ENCODE assay signal across 24 cellular contexts in the genomic region with DNA sequence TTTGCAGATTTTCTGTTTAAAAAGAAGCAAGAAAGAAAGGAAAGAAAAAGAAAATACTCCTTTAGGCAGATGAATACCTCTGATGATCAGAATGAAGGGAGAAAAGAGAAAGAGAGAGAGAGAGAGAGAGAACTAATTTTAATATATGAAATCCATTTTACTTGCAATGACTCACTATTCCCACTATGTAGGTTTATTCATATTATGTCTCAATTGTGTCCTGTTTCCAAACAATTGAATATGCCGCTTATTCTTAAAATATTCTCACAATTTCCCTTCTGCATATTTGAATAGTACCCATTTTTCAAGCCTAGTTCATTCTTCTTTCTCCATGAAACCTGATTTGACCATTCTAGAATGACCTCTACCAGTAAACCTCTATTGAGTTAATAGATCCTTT. TPM values are rescaled to one million over a fixed set of nuclear protein-coding genes. Genes with fewer than 3 reads are reported as not detected.
DNase-seq lines count a peak whose midpoint lies in the region; ATAC-seq and TF ChIP-seq lines count a peak whose summit lies in the region.
"Had no signal": no experiment of that assay in that cellular context is flagged by ENCODE, and none has a peak within 500 bp of the region (broad histone marks: within the 10 kb centered on the region; RNA-seq: fewer than 3 reads in every experiment).

No MANE protein-coding gene starts in this region.

- WGBS in SK-N-SH (ENCODE audit: low lambda C conversion rate) = 58% methylated on average over 1 of the region's 1 CpG

- no peak overlapping the region for H3K9ac ChIP-seq in SK-N-SH

- POLR2A ChIA-PET in SK-N-SH (lab: Yijun Ruan, JAX) = no interaction called here

- H3K27me3 ChIP-seq in SK-N-SH (ENCODE audit: insufficient read depth) (no peaks in the 10 kb centered on the region), ascending aorta (no peaks in the 10 kb centered on the region), thoracic aorta (replicated peaks; ENCODE audit: insufficient read depth) (no peaks in the 10 kb centered on the region)

- H3F3A ChIP-seq in SK-N-SH (replicated peaks; ENCODE audit: insufficient read depth) = peaks cover 5% of the 10 kb centered on the region

- H3K79me2 ChIP-seq in SK-N-SH (ENCODE audit: insufficient read depth) = no peaks in the 10 kb centered on the region

- peak overlapping the region; percentile 31; the same call in 1 of the 2 replicates for H3K4me2 ChIP-seq in SK-N-SH

- intact Hi-C loops in ascending aorta (cut with DNase I) = no loop called here

- peak overlapping the region in 1 of 2 experiments; percentile 66; a peak in 2 of 4 replicates for H3K27ac ChIP-seq in SK-N-SH (ENCODE audit: low read depth in 2 of 2, low read length in 1 of 2)
- H3K27ac ChIP-seq in ascending aorta = peak overlapping the region; percentile 64 to 67
- H3K27ac ChIP-seq in thoracic aorta = peak overlapping the region; percentile 65 to 67
- H3K27ac ChIP-seq: 22Rv1 had no signal

- H4K20me1 ChIP-seq in SK-N-SH (ENCODE audit: insufficient read depth) = no peaks in the 10 kb centered on the region

- no peaks in the 10 kb centered on the region for H3K9me2 ChIP-seq in SK-N-SH

- no peak for ATAC-seq in SK-N-SH treated with all-trans-retinoic acid at 6 μM for 48 hours
- no peak for ATAC-seq in thoracic aorta (ENCODE audit: insufficient number of reproducible peaks, low FRiP score, low read depth)
- ATAC-seq in GM21528 (IDR thresholded peaks at IDR 0.05; ENCODE audit: low FRiP score, unreplicated experiment) = no peak
- no peak for ATAC-seq in GM19328 (IDR thresholded peaks at IDR 0.05; ENCODE audit: unreplicated experiment)
- ATAC-seq: activated CD8-positive, alpha-beta memory T cell treated with anti-CD3 and anti-CD28 coated beads, Interleukin-2, amount 10 ng/mL, durations not matched to agents 7 days and 5 days; activated T-cell treated with anti-CD3 and anti-CD28 coated beads, Interleukin-2, amount 50 U/mL, for 72 hours; HepG2; WTC11 had no signal

- TF ChIP-seq RAD21 in SK-N-SH (IDR thresholded peaks at IDR 0.05; ENCODE audit: low read length) = no peak

- CTCF ChIA-PET in SK-N-SH (lab: Yijun Ruan, JAX) = no interaction called here

- DNase-seq in SK-N-SH (no peak), ascending aorta (ENCODE audit: low spot score in 2 of 2) (no peak), fibroblast of peridontal ligament (ENCODE audit: extremely low read depth) (peak; percentile 33), thoracic aorta (ENCODE audit: low spot score) (no peak), GF-D8 (lab: John Stamatoyannopoulos, UW) (no peak)
- DNase-seq: activated CD8-positive, alpha-beta memory T cell treated with anti-CD3 and anti-CD28 coated beads, Interleukin-2, amount 10 ng/mL, durations not matched to agents 7 days and 5 days; activated naive CD4-positive, alpha-beta T cell treated with Interleukin-2 at 50 U/mL for 16 hours; activated T-cell treated with anti-CD3 and anti-CD28 coated beads, Interleukin-2, amount 50 U/mL, for 72 hours; CD4-positive, alpha-beta T cell; left colon; NCI-H1105; NCI-H2029; NCI-H526 treated with DMSO at 0.1 percent for 48 hours; stimulated activated CD4-positive, alpha-beta T cell treated with anti-CD3 and anti-CD28 coated beads, Interleukin-15, amount 100 ng/mL, for 24 hours; stimulated activated naive B cell treated with anti-CD40 and anti-IgM and Interleukin-4, amounts not matched to agents 10 μg/mL and 1 μg/mL and 100 μg/mL, for 72 hours had no signal

- H3K4me3 ChIP-seq in SK-N-SH (ENCODE audit: low read depth in 2 of 2, low read length in 1 of 2) = no peak overlapping the region
- H3K4me3 ChIP-seq in ascending aorta = no peak overlapping the region
- peak overlapping the region; percentile 20 for H3K4me3 ChIP-seq in thoracic aorta

- H3K36me3 ChIP-seq in SK-N-SH (replicated peaks in 1 of 2; ENCODE audit: control insufficient read depth in 1 of 2, insufficient read depth in 2 of 2, low read length in 1 of 2) (no peaks in the 10 kb centered on the region), ascending aorta (no peaks in the 10 kb centered on the region), thoracic aorta (no peaks in the 10 kb centered on the region)

- H2AFZ ChIP-seq in SK-N-SH (ENCODE audit: low read depth) = peak overlapping the region; percentile 80

- H3K9me3 ChIP-seq in SK-N-SH = no peaks in the 10 kb centered on the region
- H3K9me3 ChIP-seq in ascending aorta = no peaks in the 10 kb centered on the region
- H3K9me3 ChIP-seq in thoracic aorta = no peaks in the 10 kb centered on the region

- TF ChIP-seq EP300 in SK-N-SH (IDR thresholded peaks at IDR 0.05; ENCODE audit: borderline replicate concordance in 1 of 2, low read depth in 1 of 2, low read length in 1 of 2) = no peak

- H3K4me1 ChIP-seq in SK-N-SH (ENCODE audit: control insufficient read depth in 1 of 2, insufficient read depth in 2 of 2, low read depth in 1 of 2, low read length in 1 of 2) = peaks cover 0 to 3% of the 10 kb centered on the region in 2 experiments; a peak in 2 of 4 replicates
- peaks cover 0 to 8% of the 10 kb centered on the region in 2 donors for H3K4me1 ChIP-seq in ascending aorta
- H3K4me1 ChIP-seq in thoracic aorta (ENCODE audit: control insufficient read depth in 1 of 2, low read depth in 2 of 2) = peaks cover 3 to 13% of the 10 kb centered on the region in 2 donors

- TF ChIP-seq CTCF in SK-N-SH (IDR thresholded peaks at IDR 0.05) = no peak
- TF ChIP-seq CTCF in ascending aorta (IDR thresholded peaks at IDR 0.05) = no peak
- TF ChIP-seq CTCF in thoracic aorta (IDR thresholded peaks at IDR 0.05) = no peak

TF ChIP-seq in SK-N-SH, 30 proteins besides CTCF, POLR2A, EP300 and RAD21 (continues in another document):
- TF ChIP-seq TCF12 (IDR thresholded peaks at IDR 0.05) (no peak), TAF1 (IDR thresholded peaks at IDR 0.05; ENCODE audit: borderline replicate concordance, low read depth, low read length) (no peak), JUND (IDR thresholded peaks at IDR 0.05) (no peak), ZBTB33 (IDR thresholded peaks at IDR 0.05; ENCODE audit: borderline replicate concordance, low read depth) (no peak), MEF2A (IDR thresholded peaks at IDR 0.05; ENCODE audit: borderline replicate concordance, low read depth) (no peak)
- TF ChIP-seq, protein P1, sequence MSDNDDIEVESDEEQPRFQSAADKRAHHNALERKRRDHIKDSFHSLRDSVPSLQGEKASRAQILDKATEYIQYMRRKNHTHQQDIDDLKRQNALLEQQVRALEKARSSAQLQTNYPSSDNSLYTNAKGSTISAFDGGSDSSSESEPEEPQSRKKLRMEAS (IDR thresholded peaks at IDR 0.05; ENCODE audit: low read depth) = no peak

TF ChIP-seq in SK-N-SH treated with all-trans-retinoic acid at 6 μM for 48 hours, 23 proteins besides CTCF, POLR2A, EP300 and RAD21:
- no peak for TF ChIP-seq SNAI2 (CRISPR knock-in tag; IDR thresholded peaks at IDR 0.05)
- no peak for TF ChIP-seq OSR1 (CRISPR knock-in tag; IDR thresholded peaks at IDR 0.05)
- TF ChIP-seq ZNF8 (CRISPR knock-in tag; IDR thresholded peaks at IDR 0.05) = no peak
- no peak for TF ChIP-seq ARNTL (CRISPR knock-in tag; IDR thresholded peaks at IDR 0.05; ENCODE audit: borderline replicate concordance, low read depth)
- no peak for TF ChIP-seq RARB (CRISPR knock-in tag; IDR thresholded peaks at IDR 0.05)
- no peak for TF ChIP-seq BACH2 (CRISPR knock-in tag; IDR thresholded peaks at IDR 0.05; ENCODE audit: borderline replicate concordance)
- TF ChIP-seq CSDC2 (CRISPR knock-in tag; IDR thresholded peaks at IDR 0.05) = no peak
- TF ChIP-seq ESRRG (CRISPR knock-in tag; IDR thresholded peaks at IDR 0.05) = no peak
- no peak for TF ChIP-seq PATZ1 (CRISPR knock-in tag; IDR thresholded peaks at IDR 0.05; ENCODE audit: borderline replicate concordance)
- no peak for TF ChIP-seq TOX (CRISPR knock-in tag; IDR thresholded peaks at IDR 0.05; ENCODE audit: borderline replicate concordance)
- TF ChIP-seq ISL1 (CRISPR knock-in tag; IDR thresholded peaks at IDR 0.05) = no peak

RNA-seq across cellular contexts. Expression of gene MEPE, which starts 11.7 kb away (rescaled TPM):
- polyA plus RNA-seq in SK-N-SH (2012; rRNA removed) = not detected in 2 replicates
- not detected in 2 replicates for polyA plus RNA-seq in SK-N-SH (2012; cell fraction: cytosol; rRNA removed)
- polyA plus RNA-seq in SK-N-SH (2012; cell fraction: nucleus; rRNA removed) = not detected in 2 replicates
- total RNA-seq in ascending aorta (not detected), thoracic aorta (not detected)
- total RNA-seq: activated CD8-positive, alpha-beta memory T cell treated with anti-CD3 and anti-CD28 coated beads, Interleukin-2, amount 10 ng/mL, durations not matched to agents 7 days and 5 days; activated T-cell treated with anti-CD3 and anti-CD28 coated beads, Interleukin-2, amount 50 U/mL, for 72 hours; CD4-positive, alpha-beta T cell; HepG2; left colon; progenitor cell of endocrine pancreas; sciatic nerve; urinary bladder; WTC11 had no signal
- polyA plus RNA-seq: urinary bladder had no signal

RNA-seq across cellular contexts. Expression of gene IBSP, which starts 45.1 kb away (rescaled TPM):
- polyA plus RNA-seq in SK-N-SH (2012; rRNA removed) = not detected in 2 replicates
- polyA plus RNA-seq in SK-N-SH (2012; cell fraction: cytosol; rRNA removed) = not detected in 2 replicates
- not detected in 2 replicates for polyA plus RNA-seq in SK-N-SH (2012; cell fraction: nucleus; rRNA removed)
- total RNA-seq in ascending aorta (not detected), thoracic aorta (not detected)
- total RNA-seq: activated CD8-positive, alpha-beta memory T cell treated with anti-CD3 and anti-CD28 coated beads, Interleukin-2, amount 10 ng/mL, durations not matched to agents 7 days and 5 days; activated T-cell treated with anti-CD3 and anti-CD28 coated beads, Interleukin-2, amount 50 U/mL, for 72 hours; CD4-positive, alpha-beta T cell; HepG2; left colon; progenitor cell of endocrine pancreas; sciatic nerve; urinary bladder; WTC11 had no signal
- polyA plus RNA-seq: HepG2, urinary bladder had no signal
